Comparison of ENCODE assay signal across 13 cellular contexts in the genomic region with DNA sequence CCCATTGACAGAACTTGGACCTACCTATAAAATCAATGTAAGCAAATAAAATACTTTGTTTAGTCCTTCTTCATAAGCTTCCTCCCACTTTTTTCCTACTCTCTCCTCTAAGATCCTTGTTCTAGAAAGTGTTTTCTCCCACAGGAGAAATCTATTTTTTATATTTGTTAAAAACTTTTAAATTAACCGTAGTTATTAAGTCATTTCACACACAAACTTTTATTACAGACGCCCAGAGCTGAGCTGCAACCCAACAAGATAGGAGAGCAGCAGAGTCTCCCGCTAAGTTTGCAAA. TPM values are rescaled to one million over a fixed set of nuclear protein-coding genes. Genes with fewer than 3 reads are reported as not detected.
DNase-seq lines count a peak whose midpoint lies in the region; ATAC-seq, FAIRE-seq and TF ChIP-seq lines count a peak whose summit lies in the region.
"Had no signal": no experiment of that assay in that cellular context is flagged by ENCODE, and none has a peak within 500 bp of the region (broad histone marks: within the 10 kb centered on the region; RNA-seq: fewer than 3 reads in every experiment).

No MANE protein-coding gene starts in this region.

- peaks cover 40% of the 10 kb centered on the region for H3K4me1 Mint-ChIP-seq in astrocyte (ENCODE audit: low read depth, unreplicated experiment)
- peaks cover 84 to 89% of the 10 kb centered on the region in 2 donors for H3K4me1 Mint-ChIP-seq in natural killer cell treated with Interleukin-12 subunit alpha and Interleukin-12 subunit beta and Interleukin-15 and Interleukin-18, amount 100 ng/mL, for 72 hours (ENCODE audit: low read depth in 2 of 2)

- no peak overlapping the region for H3K4me2 ChIP-seq in astrocyte (ENCODE audit: low read length)

- H3K27ac ChIP-seq in C4-2B (peak overlapping the region; percentile 25; the same call in 1 of the 2 replicates), astrocyte (ENCODE audit: low read depth, low read length) (no peak overlapping the region), suprapubic skin (no peak overlapping the region)

- peaks cover 15% of the 10 kb centered on the region for H3K79me2 ChIP-seq in astrocyte (ENCODE audit: insufficient read depth, low read length)

- H3K27me3 ChIP-seq in astrocyte (ENCODE audit: insufficient read depth, low read length) (no peaks in the 10 kb centered on the region), MG63 (no peaks in the 10 kb centered on the region), suprapubic skin (no peaks in the 10 kb centered on the region)

- H3K36me3 ChIP-seq in astrocyte (ENCODE audit: insufficient read depth, low read length) (peaks cover 19% of the 10 kb centered on the region), MG63 (peaks cover 17% of the 10 kb centered on the region), suprapubic skin (peaks cover 26% of the 10 kb centered on the region)

- peaks cover 21% of the 10 kb centered on the region for H3K4me1 ChIP-seq in astrocyte (ENCODE audit: insufficient read depth, low read length)
- peaks cover 12% of the 10 kb centered on the region for H3K4me1 ChIP-seq in suprapubic skin

- H3K9ac ChIP-seq in astrocyte (ENCODE audit: low read length): no peak overlapping the region

- ATAC-seq in natural killer cell treated with Interleukin-12 subunit alpha and Interleukin-12 subunit beta and Interleukin-15 and Interleukin-18, amount 100 ng/mL, for 72 hours: no peak
- ATAC-seq: SK-N-SH treated with all-trans-retinoic acid at 6 μM for 48 hours had no signal

- H3K4me3 ChIP-seq in Jurkat, Clone E6-1 (ENCODE audit: low read length): peak overlapping the region; percentile 14
- H3K4me3 ChIP-seq in astrocyte (ENCODE audit: insufficient read depth, low read depth, low read length) (no peak overlapping the region), MG63 (no peak overlapping the region), suprapubic skin (no peak overlapping the region)

- peak overlapping the region; percentile 43 for H3K27ac Mint-ChIP-seq in astrocyte (ENCODE audit: unreplicated experiment)
- H3K27ac Mint-ChIP-seq in natural killer cell treated with Interleukin-12 subunit alpha and Interleukin-12 subunit beta and Interleukin-15 and Interleukin-18, amount 100 ng/mL, for 72 hours: peak overlapping the region; percentile 98 to 100

- H3K9me3 Mint-ChIP-seq in astrocyte (ENCODE audit: unreplicated experiment): no peaks in the 10 kb centered on the region
- H3K9me3 Mint-ChIP-seq in natural killer cell treated with Interleukin-12 subunit alpha and Interleukin-12 subunit beta and Interleukin-15 and Interleukin-18, amount 100 ng/mL, for 72 hours: no peaks in the 10 kb centered on the region

- FAIRE-seq in astrocyte (lab: Jason Lieb, UNC): no peak
- FAIRE-seq: D721Med, keratinocyte had no signal

- TF ChIP-seq EP300 in suprapubic skin (IDR thresholded peaks at IDR 0.05): no peak

- WGBS in suprapubic skin: 81% methylated on average over 3 of the region's 3 CpGs

- H3K27me3 Mint-ChIP-seq in astrocyte (ENCODE audit: low read depth, unreplicated experiment): no peaks in the 10 kb centered on the region
- no peaks in the 10 kb centered on the region for H3K27me3 Mint-ChIP-seq in natural killer cell treated with Interleukin-12 subunit alpha and Interleukin-12 subunit beta and Interleukin-15 and Interleukin-18, amount 100 ng/mL, for 72 hours

- TF ChIP-seq CTCF in C4-2B (conservative IDR thresholded peaks at IDR 0.05): no peak
- no peak for TF ChIP-seq CTCF in astrocyte (IDR thresholded peaks at IDR 0.05; ENCODE audit: insufficient read depth, low read depth, low read length)
- no peak for TF ChIP-seq CTCF in suprapubic skin (IDR thresholded peaks at IDR 0.05)

- H3K36me3 Mint-ChIP-seq in astrocyte (ENCODE audit: low read depth, unreplicated experiment): peaks cover 8% of the 10 kb centered on the region
- peaks cover 11% of the 10 kb centered on the region for H3K36me3 Mint-ChIP-seq in natural killer cell treated with Interleukin-12 subunit alpha and Interleukin-12 subunit beta and Interleukin-15 and Interleukin-18, amount 100 ng/mL, for 72 hours

- peaks cover 14% of the 10 kb centered on the region for H4K20me1 ChIP-seq in astrocyte (ENCODE audit: insufficient read depth, low read length)

- DNase-seq in Jurkat, Clone E6-1 (ENCODE audit: low read depth, low spot score): no peak
- DNase-seq in astrocyte (ENCODE audit: low read depth) (no peak), MG63 (no peak), EL (no peak), suprapubic skin (ENCODE audit: low spot score in 2 of 2) (no peak)
- DNase-seq in natural killer cell treated with Interleukin-12 subunit alpha and Interleukin-12 subunit beta and Interleukin-15 and Interleukin-18, amount 100 ng/mL, for 72 hours (ENCODE audit: low spot score): no peak
- no peak for DNase-seq in effector CD8-positive, alpha-beta T cell (lab: John Stamatoyannopoulos, UW)
- DNase-seq: cerebellar nuclear complex, NCI-H1048 had no signal

- H3K9me3 ChIP-seq in astrocyte (ENCODE audit: insufficient read depth, low read depth, low read length) (no peaks in the 10 kb centered on the region), MG63 (no peaks in the 10 kb centered on the region), suprapubic skin (no peaks in the 10 kb centered on the region)

- TF ChIP-seq POLR2A in suprapubic skin (IDR thresholded peaks at IDR 0.05): no peak

- H3K4me3 Mint-ChIP-seq in astrocyte (ENCODE audit: unreplicated experiment): peak overlapping the region; percentile 41
- peak overlapping the region; percentile 85 for H3K4me3 Mint-ChIP-seq in natural killer cell treated with Interleukin-12 subunit alpha and Interleukin-12 subunit beta and Interleukin-15 and Interleukin-18, amount 100 ng/mL, for 72 hours

- no peak overlapping the region for H2AFZ ChIP-seq in astrocyte (ENCODE audit: low read depth, low read length)

RNA-seq across cellular contexts. Expression of a gene that starts 27.7 kb away (rescaled TPM):
- polyA plus RNA-seq in Jurkat, Clone E6-1 (2012; ENCODE audit: insufficient read depth, insufficient read length): 267 TPM
- 302 and 319 TPM in 2 replicates for total RNA-seq in astrocyte
- 100 to 1,000 TPM; 147 to 221 TPM for total RNA-seq in natural killer cell treated with Interleukin-12 subunit alpha and Interleukin-12 subunit beta and Interleukin-15 and Interleukin-18, amount 100 ng/mL, for 72 hours
- 275 and 292 TPM in 2 replicates for total RNA-seq in MG63 (2014; rRNA removed; shearing (Covaris generic); ENCODE audit: low replicate concordance)
- 100 to 1,000 TPM; 110 to 212 (median 187) TPM for total RNA-seq in suprapubic skin

RNA-seq across cellular contexts. Expression of a gene that starts 36.8 kb away (rescaled TPM):
- 11.3 TPM for polyA plus RNA-seq in Jurkat, Clone E6-1 (2012; ENCODE audit: insufficient read depth, insufficient read length)
- total RNA-seq in astrocyte (46.9 and 52.4 TPM in 2 replicates), suprapubic skin (10 to 100 TPM; 15.3 to 30.4 (median 21.8) TPM)
- total RNA-seq in natural killer cell treated with Interleukin-12 subunit alpha and Interleukin-12 subunit beta and Interleukin-15 and Interleukin-18, amount 100 ng/mL, for 72 hours: 10 to 100 TPM in 1 of 2 donors, 1 to 10 TPM in 1; 8.4 to 36.8 TPM
- total RNA-seq in MG63 (2014; rRNA removed; shearing (Covaris generic); ENCODE audit: low replicate concordance): 0.89 and 15.5 TPM in 2 replicates
